26 cellular contexts compared by ENCODE assay signal in the genomic region with DNA sequence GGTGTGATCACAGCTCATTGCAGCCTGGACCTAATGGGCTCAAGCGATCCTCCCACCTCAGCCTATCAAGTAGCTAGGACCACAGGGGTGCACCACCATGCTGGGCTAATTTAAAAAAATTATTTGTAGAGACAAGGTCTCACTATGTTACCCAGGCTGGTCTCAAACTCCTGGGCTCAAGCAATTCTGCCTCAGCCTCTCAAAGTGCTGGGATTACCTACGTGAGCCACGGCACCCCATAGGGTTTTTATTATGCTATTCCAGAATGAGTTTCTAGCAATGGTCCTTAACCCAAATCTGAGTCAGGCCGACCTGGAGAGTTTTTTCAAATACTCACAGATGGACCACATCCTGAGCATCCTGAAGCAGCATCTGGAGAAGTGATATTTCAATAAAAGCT.
A peak's percentile ranks its signal among the peaks of the same experiment; 100 is the strongest.
DNase-seq lines count a peak whose midpoint lies in the region; FAIRE-seq and TF ChIP-seq lines count a peak whose summit lies in the region.
"Had no signal": no experiment of that assay in that cellular context is flagged by ENCODE, and none has a peak within 500 bp of the region (broad histone marks: within the 10 kb centered on the region; RNA-seq: fewer than 3 reads in every experiment).

No MANE protein-coding gene starts in this region.

- CTCF ChIA-PET in H1 (lab: Charles Lee; ENCODE audit: partially characterized antibody), result interaction anchor here (0.6 kb wide), 1 partner anchor 332 kb away, joined by 5 read pairs; no protein-coding TSS in a partner anchor

- POLR2A ChIA-PET in H1 (lab: Charles Lee; ENCODE audit: partially characterized antibody), result no interaction called here

- H3K9me3 Mint-ChIP-seq in neural progenitor cell, result no peaks in the 10 kb centered on the region
- no peaks in the 10 kb centered on the region for H3K9me3 Mint-ChIP-seq in activated T-helper 2 cell treated with anti-CD3 and anti-CD28 coated beads, Interferon-gamma antibody, Interleukin-2, Interleukin-4, amounts not matched to agents 10 μg/mL and 5 μg/mL and 100 μg/mL, durations not matched to agents 14 hours and 24 hours and 36 hours
- H3K9me3 Mint-ChIP-seq: CD4-positive, alpha-beta T cell had no signal

- H3K4me1 ChIP-seq in HUES48 (ENCODE audit: control insufficient read depth, insufficient read depth, low read length) (peaks cover 25% of the 10 kb centered on the region), H1 (replicated peaks in 1 of 4; ENCODE audit: control insufficient read depth in 3 of 4, insufficient read depth in 4 of 4, low read length in 3 of 4) (peaks cover 0 to 2% (median 0%) of the 10 kb centered on the region in 4 experiments; a peak in 1 of 7 replicates), neural progenitor cell (peaks cover 8% of the 10 kb centered on the region)
- H3K4me1 ChIP-seq: A549; BE2C; BLaER1 treated with 17β-estradiol and CSF1 and Interleukin-3, amounts not matched to agents 10 nM and 100 nM had no signal

- H2AFZ ChIP-seq in H1 (ENCODE audit: low read length) (no peak overlapping the region), neural progenitor cell (replicated peaks) (no peak overlapping the region)
- H2AFZ ChIP-seq: GM23248 had no signal

- no peak overlapping the region for H2AK5ac ChIP-seq in H1 (ENCODE audit: low read depth, low read length)

- in situ Hi-C loops in KBM-7 (cut with MboI; ENCODE audit: low pct_unique_long_range_greater_than_20kb, low sequenced_read_pairs), result no loop called here

- H3K9me3 ChIP-seq in HUES48 (ENCODE audit: control insufficient read depth, insufficient read depth, low read length) (no peaks in the 10 kb centered on the region), H1 (ENCODE audit: insufficient read depth in 2 of 2, low read depth in 1 of 2, low read length in 1 of 2) (no peaks in the 10 kb centered on the region), neural progenitor cell (ENCODE audit: low read depth) (no peaks in the 10 kb centered on the region)
- H3K9me3 ChIP-seq: A549 had no signal

- no peaks in the 10 kb centered on the region for H3K27me3 ChIP-seq in H7 (ENCODE audit: control insufficient read depth, insufficient read depth, low read length)
- no peaks in the 10 kb centered on the region for H3K27me3 ChIP-seq in HUES48 (ENCODE audit: control insufficient read depth, insufficient read depth, low read length)
- no peaks in the 10 kb centered on the region for H3K27me3 ChIP-seq in H1 (replicated peaks in 1 of 4; ENCODE audit: control insufficient read depth in 3 of 4, extremely low read depth in 1 of 4, insufficient read depth in 3 of 4, low read length in 3 of 4)
- no peaks in the 10 kb centered on the region for H3K27me3 ChIP-seq in neural progenitor cell
- H3K27me3 ChIP-seq: BE2C; BLaER1 treated with 17β-estradiol and CSF1 and Interleukin-3, amounts not matched to agents 10 nM and 100 nM had no signal

- H3K27ac ChIP-seq in HUES48 (ENCODE audit: low read depth, low read length) (peak overlapping the region; percentile 50), H1 (ENCODE audit: low read depth, low read length) (no peak overlapping the region), neural progenitor cell (no peak overlapping the region)
- H3K27ac ChIP-seq: A549; BLaER1 treated with 17β-estradiol and CSF1 and Interleukin-3, amounts not matched to agents 10 nM and 100 nM; GM23248 had no signal

- no peak overlapping the region for H3K4me3 Mint-ChIP-seq in neural progenitor cell
- no peak overlapping the region for H3K4me3 Mint-ChIP-seq in activated T-helper 2 cell treated with anti-CD3 and anti-CD28 coated beads, Interferon-gamma antibody, Interleukin-2, Interleukin-4, amounts not matched to agents 10 μg/mL and 5 μg/mL and 100 μg/mL, durations not matched to agents 14 hours and 24 hours and 36 hours (ENCODE audit: low read depth)
- H3K4me3 Mint-ChIP-seq: CD14-positive monocyte; CD4-positive, alpha-beta T cell; CD8-positive, alpha-beta memory T cell; HFFc6 had no signal

- H4K5ac ChIP-seq in H1 (ENCODE audit: insufficient read length, low read depth, low read length), result no peak overlapping the region

- H3K4me1 Mint-ChIP-seq in neural progenitor cell, result no peaks in the 10 kb centered on the region
- H3K4me1 Mint-ChIP-seq in activated T-helper 2 cell treated with anti-CD3 and anti-CD28 coated beads, Interferon-gamma antibody, Interleukin-2, Interleukin-4, amounts not matched to agents 10 μg/mL and 5 μg/mL and 100 μg/mL, durations not matched to agents 14 hours and 24 hours and 36 hours (ENCODE audit: low read depth), result no peaks in the 10 kb centered on the region
- H3K4me1 Mint-ChIP-seq: CD8-positive, alpha-beta memory T cell had no signal

- TF ChIP-seq RAD21 in H1 (IDR thresholded peaks at IDR 0.05 in 1 of 2, conservative IDR thresholded peaks at IDR 0.05 in 1 of 2; ENCODE audit: low read depth in 2 of 2, low read length in 2 of 2), result no peak

- H4K8ac ChIP-seq in H1 (ENCODE audit: extremely low read depth, insufficient read depth, low read length), result no peak overlapping the region

- H2BK20ac ChIP-seq in H1 (ENCODE audit: low read length), result no peak overlapping the region

- peaks cover 10% of the 10 kb centered on the region for H3F3A ChIP-seq in neural progenitor cell (ENCODE audit: low read depth)

- no peak overlapping the region for H2BK5ac ChIP-seq in H1 (ENCODE audit: low read depth, low read length)

- no peak overlapping the region for H3K18ac ChIP-seq in H1 (ENCODE audit: extremely low read depth, low read length)

- no peaks in the 10 kb centered on the region for H3K79me1 ChIP-seq in H1 (ENCODE audit: low read depth, low read length)

- H3K27me3 Mint-ChIP-seq in neural progenitor cell (ENCODE audit: insufficient read depth, low read depth), result no peaks in the 10 kb centered on the region
- no peaks in the 10 kb centered on the region for H3K27me3 Mint-ChIP-seq in activated T-helper 2 cell treated with anti-CD3 and anti-CD28 coated beads, Interferon-gamma antibody, Interleukin-2, Interleukin-4, amounts not matched to agents 10 μg/mL and 5 μg/mL and 100 μg/mL, durations not matched to agents 14 hours and 24 hours and 36 hours (ENCODE audit: low read depth)
- H3K27me3 Mint-ChIP-seq: CD4-positive, alpha-beta T cell; CD8-positive, alpha-beta memory T cell had no signal

- intact Hi-C loops in activated T-helper 2 cell treated with anti-CD3 and anti-CD28 coated beads, Interferon-gamma antibody, Interleukin-2, Interleukin-4, amounts not matched to agents 10 μg/mL and 5 μg/mL and 100 μg/mL, durations not matched to agents 14 hours and 24 hours and 36 hours (cut with micrococcal nuclease), result no loop called here

- no peak for FAIRE-seq in H1 (lab: Jason Lieb, UNC)
- FAIRE-seq: A549, D721Med, GM12878, GM19239, H54 had no signal

- H4K20me1 ChIP-seq in H1 (replicated peaks in 1 of 2; ENCODE audit: control insufficient read depth in 1 of 2, insufficient read depth in 2 of 2, low read length in 2 of 2) (no peaks in the 10 kb centered on the region), neural progenitor cell (ENCODE audit: low read depth) (no peaks in the 10 kb centered on the region)
- H4K20me1 ChIP-seq: BLaER1 treated with 17β-estradiol and CSF1 and Interleukin-3, amounts not matched to agents 10 nM and 100 nM had no signal

- no peak overlapping the region for H3K4me3 ChIP-seq in H7 (ENCODE audit: insufficient read depth, low read depth, low read length)
- no peak overlapping the region for H3K4me3 ChIP-seq in HUES48 (ENCODE audit: low read depth, low read length)
- H3K4me3 ChIP-seq in H1 (ENCODE audit: extremely low read depth in 1 of 4, insufficient read depth in 2 of 4, low read depth in 3 of 4, low read length in 4 of 4), result no peak overlapping the region
- no peak overlapping the region for H3K4me3 ChIP-seq in neural progenitor cell
- H3K4me3 ChIP-seq: A549; BLaER1 treated with 17β-estradiol and CSF1 and Interleukin-3, amounts not matched to agents 10 nM and 100 nM; GM12878; GM23248 had no signal

- no peak overlapping the region for H3K27ac Mint-ChIP-seq in neural progenitor cell
- no peak overlapping the region for H3K27ac Mint-ChIP-seq in activated T-helper 2 cell treated with anti-CD3 and anti-CD28 coated beads, Interferon-gamma antibody, Interleukin-2, Interleukin-4, amounts not matched to agents 10 μg/mL and 5 μg/mL and 100 μg/mL, durations not matched to agents 14 hours and 24 hours and 36 hours
- H3K27ac Mint-ChIP-seq: CD14-positive monocyte; CD4-positive, alpha-beta T cell; CD8-positive, alpha-beta memory T cell; HFFc6 had no signal

- TF ChIP-seq POLR2A in H1 (IDR thresholded peaks at IDR 0.05; ENCODE audit: control extremely low read depth in 1 of 2, low read depth in 2 of 2, low read length in 2 of 2), result no peak

- H2BK15ac ChIP-seq in H1 (ENCODE audit: low read length), result no peak overlapping the region

- H3K4me2 ChIP-seq in H1 (ENCODE audit: insufficient read depth in 1 of 2, low read depth in 2 of 2, low read length in 2 of 2) (no peak overlapping the region), neural progenitor cell (peak overlapping the region; percentile 27)
- H3K4me2 ChIP-seq: A549; BLaER1 treated with 17β-estradiol and CSF1 and Interleukin-3, amounts not matched to agents 10 nM and 100 nM had no signal

- peak; percentile 25 for DNase-seq in H7
- DNase-seq in H1 (ENCODE audit: low read depth in 1 of 2, low spot score in 2 of 2), result no peak
- DNase-seq in neural progenitor cell (ENCODE audit: low spot score), result peak; percentile 10
- DNase-seq in activated T-helper 2 cell treated with anti-CD3 and anti-CD28 coated beads, Interferon-gamma antibody, Interleukin-2, Interleukin-4, amounts not matched to agents 10 μg/mL and 5 μg/mL and 100 μg/mL, durations not matched to agents 14 hours and 24 hours and 36 hours (ENCODE audit: low spot score), result no peak
- no peak for DNase-seq in stimulated activated CD4-positive, alpha-beta T cell treated with anti-CD3 and anti-CD28 coated beads, Interleukin-4, amount 100 ng/mL, for 24 hours
- DNase-seq in KBM-7, result no peak
- DNase-seq: 8988T; ACHN; AML-193; BE2C; CD4-positive, alpha-beta T cell; CD8-positive, alpha-beta memory T cell; DMS 273 treated with DMSO at 0.1 percent for 48 hours; DMS79; EL; GDM1; GM23248; HFFc6 had no signal

- H3K23ac ChIP-seq in H1 (ENCODE audit: insufficient read length), result no peak overlapping the region

- H2BK12ac ChIP-seq in H1 (ENCODE audit: low read depth, low read length), result no peak overlapping the region

- H3K79me2 ChIP-seq in H1 (ENCODE audit: control insufficient read depth in 1 of 2, insufficient read depth in 2 of 2, low read length in 2 of 2) (no peaks in the 10 kb centered on the region), neural progenitor cell (ENCODE audit: low read depth) (no peaks in the 10 kb centered on the region)

- H3K14ac ChIP-seq in H1 (ENCODE audit: insufficient read length), result no peak overlapping the region

- 36% methylated on average over 4 of the region's 4 CpGs; no CpG with 5 or more reads in 1 of the 2 experiments for WGBS in H1 (ENCODE audit: extremely low coverage in 1 of 2, insufficient coverage in 1 of 2, insufficient read length in 1 of 2, insufficient replicate concordance in 2 of 2, low coverage in 1 of 2, low lambda C conversion rate in 2 of 2, missing lambda C conversion rate in 1 of 2), 2 experiments

- no peak for TF ChIP-seq CTCF in H1 (IDR thresholded peaks at IDR 0.05; ENCODE audit: control extremely low read depth in 1 of 3, insufficient read depth in 1 of 3, low read depth in 1 of 3, low read length in 3 of 3)
- TF ChIP-seq CTCF in neural progenitor cell (IDR thresholded peaks at IDR 0.05), result no peak

- H2BK120ac ChIP-seq in H1 (replicated peaks; ENCODE audit: low read depth, low read length), result no peak overlapping the region

- no peak overlapping the region for H4K91ac ChIP-seq in H1 (replicated peaks; ENCODE audit: insufficient read length, low read length)

- H3K36me3 ChIP-seq in H7 (replicated peaks; ENCODE audit: control insufficient read depth, insufficient read depth, low read length) (no peaks in the 10 kb centered on the region), HUES48 (ENCODE audit: control insufficient read depth, insufficient read depth, low read length) (no peaks in the 10 kb centered on the region), H1 (ENCODE audit: control insufficient read depth in 2 of 4, insufficient read depth in 4 of 4, low read length in 3 of 4) (no peaks in the 10 kb centered on the region; a peak in 1 of 8 replicates), neural progenitor cell (no peaks in the 10 kb centered on the region)

- no peak overlapping the region for H3K56ac ChIP-seq in H1 (replicated peaks; ENCODE audit: insufficient read length, low read depth, low read length)

- H3K4ac ChIP-seq in H1 (replicated peaks; ENCODE audit: insufficient read length, low read depth, low read length), result no peak overlapping the region

- peaks cover 7% of the 10 kb centered on the region for H3K36me3 Mint-ChIP-seq in neural progenitor cell
- no peaks in the 10 kb centered on the region for H3K36me3 Mint-ChIP-seq in activated T-helper 2 cell treated with anti-CD3 and anti-CD28 coated beads, Interferon-gamma antibody, Interleukin-2, Interleukin-4, amounts not matched to agents 10 μg/mL and 5 μg/mL and 100 μg/mL, durations not matched to agents 14 hours and 24 hours and 36 hours (ENCODE audit: low read depth)

- no peak for TF ChIP-seq EP300 in H1 (IDR thresholded peaks at IDR 0.05; ENCODE audit: borderline replicate concordance in 1 of 2, low read depth in 2 of 2, low read length in 2 of 2)

- no peak overlapping the region for H3K9ac ChIP-seq in HUES48 (ENCODE audit: low read depth, low read length)
- no peak overlapping the region for H3K9ac ChIP-seq in H1 (replicated peaks in 1 of 4; ENCODE audit: extremely low read depth in 1 of 4, low read depth in 3 of 4, low read length in 3 of 4)
- H3K9ac ChIP-seq in neural progenitor cell, result no peak overlapping the region
- H3K9ac ChIP-seq: BLaER1 treated with 17β-estradiol and CSF1 and Interleukin-3, amounts not matched to agents 10 nM and 100 nM; GM23248 had no signal

- H3K23me2 ChIP-seq in H1 (ENCODE audit: low read depth, low read length), result no peaks in the 10 kb centered on the region

Comparison
In these comparisons a context has a peak if more than half of its experiments do, and no peak if none do; other contexts are left out.
1. DNase-seq: peak in H7 (single experiment) and neural progenitor cell (single experiment); none in H1 (0 of 2), activated T-helper 2 cell treated with anti-CD3 and anti-CD28 coated beads, Interferon-gamma antibody, Interleukin-2, Interleukin-4, amounts not matched to agents 10 μg/mL and 5 μg/mL and 100 μg/mL, durations not matched to agents 14 hours and 24 hours and 36 hours (single experiment), stimulated activated CD4-positive, alpha-beta T cell treated with anti-CD3 and anti-CD28 coated beads, Interleukin-4, amount 100 ng/mL, for 24 hours (single experiment) and KBM-7 (single experiment).